Comparison of ENCODE assay signal across 8 cellular contexts in the genomic region with DNA sequence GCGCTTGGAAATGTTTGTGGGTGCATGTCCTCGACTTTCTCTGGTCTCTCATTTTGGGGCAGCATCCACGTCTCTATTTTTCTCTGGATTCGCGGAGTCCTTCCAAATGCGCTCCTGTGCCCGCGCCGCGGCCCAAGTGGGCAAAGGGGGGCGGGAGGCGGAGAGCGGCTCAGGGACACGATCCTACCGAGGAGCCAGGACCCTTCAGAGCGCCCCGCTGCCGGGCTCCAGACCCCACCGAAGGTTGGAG. TPM values are rescaled to one million over a fixed set of nuclear protein-coding genes. Genes with fewer than 3 reads are reported as not detected.
DNase-seq lines count a peak whose midpoint lies in the region; ATAC-seq, FAIRE-seq and TF ChIP-seq lines count a peak whose summit lies in the region.

No MANE protein-coding gene starts in this region.

- H3K4me3 ChIP-seq in HUES64 (ENCODE audit: low read length) (peak overlapping the region; percentile 75), keratinocyte (ENCODE audit: control insufficient read depth in 2 of 3, extremely low read depth in 1 of 3, insufficient read depth in 2 of 3, low read depth in 1 of 3, low read length in 3 of 3) (peak overlapping the region; percentile 93 to 95 (median 94))

- TF ChIP-seq CTCF in keratinocyte (optimal IDR thresholded peaks at IDR 0.05 in 1 of 3, IDR thresholded peaks at IDR 0.05 in 1 of 3, conservative IDR thresholded peaks at IDR 0.05 in 1 of 3; ENCODE audit: extremely low read depth in 1 of 3, insufficient read depth in 2 of 3, low read length in 3 of 3) = no peak

- H3K9ac ChIP-seq in HUES64 (ENCODE audit: low read depth, low read length) = no peak overlapping the region
- H3K9ac ChIP-seq in keratinocyte (ENCODE audit: control insufficient read depth, extremely low read depth, insufficient read depth, low read length) = peak overlapping the region; percentile 90

- H3K27ac ChIP-seq in HUES64 (ENCODE audit: low read depth, low read length) (no peak overlapping the region), angular gyrus (ENCODE audit: low read depth, low read length) (peak overlapping the region; percentile 62), keratinocyte (ENCODE audit: control insufficient read depth, insufficient read depth, low read length) (peak overlapping the region; percentile 88)

- no peak for ATAC-seq in stimulated activated memory B cell treated with anti-CD40 and anti-IgM and Interleukin-4, amounts not matched to agents 10 μg/mL and 1 μg/mL and 100 μg/mL, for 72 hours
- ATAC-seq in GM18868 (IDR thresholded peaks at IDR 0.05; ENCODE audit: unreplicated experiment) (no peak), HG03457 (IDR thresholded peaks at IDR 0.05; ENCODE audit: unreplicated experiment) (no peak)

- dilution Hi-C loops in keratinocyte (cut with MboI; ENCODE audit: extremely low pct_ligation_motif_present, low sequenced_read_pairs) = no loop called here

- H4K20me1 ChIP-seq in keratinocyte (ENCODE audit: control insufficient read depth, extremely low read depth, insufficient read depth, low read length) = no peaks in the 10 kb centered on the region

- 1% methylated on average over 19 of the region's 19 CpGs for WGBS in HUES64

- H3K9me3 ChIP-seq in HUES64 (ENCODE audit: insufficient read depth, low read depth, low read length) (no peaks in the 10 kb centered on the region), keratinocyte (ENCODE audit: control insufficient read depth, low read depth, low read length) (no peaks in the 10 kb centered on the region)

- H3K4me1 ChIP-seq in HUES64 (ENCODE audit: insufficient read depth, low read length) (peaks cover 14% of the 10 kb centered on the region), keratinocyte (ENCODE audit: control insufficient read depth, extremely low read depth, insufficient read depth, low read length) (peaks cover 22% of the 10 kb centered on the region)

- no peaks in the 10 kb centered on the region for H3K9me3 Mint-ChIP-seq in stimulated activated memory B cell treated with anti-CD40 and anti-IgM and Interleukin-4, amounts not matched to agents 10 μg/mL and 1 μg/mL and 100 μg/mL, for 72 hours

- no peak for FAIRE-seq in keratinocyte (lab: Jason Lieb, UNC)

- peak overlapping the region; percentile 88 for H3K4me3 Mint-ChIP-seq in stimulated activated memory B cell treated with anti-CD40 and anti-IgM and Interleukin-4, amounts not matched to agents 10 μg/mL and 1 μg/mL and 100 μg/mL, for 72 hours

- H3K27ac Mint-ChIP-seq in stimulated activated memory B cell treated with anti-CD40 and anti-IgM and Interleukin-4, amounts not matched to agents 10 μg/mL and 1 μg/mL and 100 μg/mL, for 72 hours = peak overlapping the region; percentile 13

- H3K4me1 Mint-ChIP-seq in stimulated activated memory B cell treated with anti-CD40 and anti-IgM and Interleukin-4, amounts not matched to agents 10 μg/mL and 1 μg/mL and 100 μg/mL, for 72 hours = peaks cover 31% of the 10 kb centered on the region

- peak overlapping the region; percentile 80 for H3K4me2 ChIP-seq in keratinocyte (ENCODE audit: control insufficient read depth, extremely low read depth, insufficient read depth, low read depth, low read length)

- no peaks in the 10 kb centered on the region for H3K9me1 ChIP-seq in keratinocyte (ENCODE audit: control insufficient read depth, extremely low read depth, insufficient read depth, low read length)

- no peaks in the 10 kb centered on the region for H3K36me3 ChIP-seq in HUES64 (ENCODE audit: insufficient read depth, low read length)
- no peaks in the 10 kb centered on the region for H3K36me3 ChIP-seq in keratinocyte (ENCODE audit: control insufficient read depth in 2 of 2, extremely low read depth in 1 of 2, insufficient read depth in 2 of 2, low read length in 2 of 2)

- peaks cover 54% of the 10 kb centered on the region for H3K79me2 ChIP-seq in keratinocyte (ENCODE audit: control insufficient read depth, insufficient read depth, low read length)

- DNase-seq in keratinocyte (ENCODE audit: low read depth, low spot score) = no peak
- no peak for DNase-seq in NCI-H1092 (lab: John Stamatoyannopoulos, UW)
- DNase-seq in ureter (ENCODE audit: low spot score) = no peak

- H3K27me3 Mint-ChIP-seq in stimulated activated memory B cell treated with anti-CD40 and anti-IgM and Interleukin-4, amounts not matched to agents 10 μg/mL and 1 μg/mL and 100 μg/mL, for 72 hours = peaks cover 54% of the 10 kb centered on the region

- no peaks in the 10 kb centered on the region for H3K36me3 Mint-ChIP-seq in stimulated activated memory B cell treated with anti-CD40 and anti-IgM and Interleukin-4, amounts not matched to agents 10 μg/mL and 1 μg/mL and 100 μg/mL, for 72 hours

- H2AFZ ChIP-seq in keratinocyte (ENCODE audit: control insufficient read depth, low read length) = peak overlapping the region; percentile 47

- H3K27me3 ChIP-seq in HUES64 (ENCODE audit: insufficient read depth, low read length) (peaks cover 85% of the 10 kb centered on the region), keratinocyte (ENCODE audit: control insufficient read depth, extremely low read depth, insufficient read depth, low read length) (no peaks in the 10 kb centered on the region)

RNA-seq across cellular contexts. Expression of a gene that starts 1.0 kb away (rescaled TPM):
- 2.6 TPM for polyA plus RNA-seq in HUES64 (2013, experiment 1 of 2)
- 3.8 TPM for polyA plus RNA-seq in HUES64 (2013, experiment 2 of 2)
- 91.0 to 153 TPM (median 96.7 TPM) in 3 replicates for polyA plus RNA-seq in keratinocyte
- polyA plus RNA-seq in keratinocyte (2011; ENCODE audit: low read depth) = 38.1 TPM
- polyA plus RNA-seq in keratinocyte (2011; cell fraction: cytosol; rRNA removed) = 102 and 135 TPM in 2 replicates
- 154 and 178 TPM in 2 replicates for polyA plus RNA-seq in keratinocyte (2011; cell fraction: nucleus; rRNA removed)
- polyA plus RNA-seq in keratinocyte (2012; ENCODE audit: low replicate concordance) = 76.1 and 76.9 TPM in 2 replicates
- polyA minus RNA-seq in keratinocyte = 99.9 to 166 TPM (median 147 TPM) in 3 replicates
- polyA minus RNA-seq in keratinocyte (2011; cell fraction: cytosol; rRNA and poly(A)+ RNA removed) = 168 TPM
- 123 and 210 TPM in 2 replicates for polyA minus RNA-seq in keratinocyte (2011; cell fraction: nucleus; rRNA and poly(A)+ RNA removed)
- 300 TPM for total RNA-seq in ureter
